Comparison of ENCODE assay signal across 15 cellular contexts in genomic region chr3:179819379-179819778, GRCh38.
A peak's percentile ranks its signal among the peaks of the same experiment; 100 is the strongest.
DNase-seq lines count a peak whose midpoint lies in the region; ATAC-seq, FAIRE-seq and TF ChIP-seq lines count a peak whose summit lies in the region.
"Had no signal": no experiment of that assay in that cellular context is flagged by ENCODE, and none has a peak within 500 bp of the region (broad histone marks: within the 10 kb centered on the region; RNA-seq: fewer than 3 reads in every experiment).

No MANE protein-coding gene starts in this region.

- 21% methylated on average over 3 of the region's 3 CpGs for WGBS in body of pancreas, 2 donors

- H3K4me3 ChIP-seq in right atrium auricular region (no peak overlapping the region), body of pancreas (no peak overlapping the region)
- H3K4me3 ChIP-seq: GM12878, HAP-1 had no signal

- H3K27ac ChIP-seq in right atrium auricular region (peak overlapping the region in 1 of 2 donors; percentile 50), body of pancreas (no peak overlapping the region)

- no peaks in the 10 kb centered on the region for H3K9me3 ChIP-seq in right atrium auricular region
- no peaks in the 10 kb centered on the region for H3K9me3 ChIP-seq in body of pancreas
- H3K9me3 ChIP-seq: HAP-1 had no signal

- peaks cover 0 to 12% of the 10 kb centered on the region in 2 donors for H3K4me1 ChIP-seq in right atrium auricular region
- peaks cover 8% of the 10 kb centered on the region for H3K4me1 ChIP-seq in body of pancreas
- H3K4me1 ChIP-seq: HAP-1 had no signal

- no peak for TF ChIP-seq CTCF in right atrium auricular region (IDR thresholded peaks at IDR 0.05)
- TF ChIP-seq CTCF in body of pancreas (IDR thresholded peaks at IDR 0.05) = no peak

- DNase-seq in Right ventricle myocardium inferior (ENCODE audit: missing footprints) = no peak
- no peak for DNase-seq in right atrium auricular region (ENCODE audit: low spot score)
- peak; percentile 23 to 58 (median 36) for DNase-seq in body of pancreas
- peak; percentile 65 for DNase-seq in left ventricle myocardium superior
- no peak for DNase-seq in GM12891 (ENCODE audit: insufficient read length, low spot score)
- no peak for DNase-seq in left colon
- DNase-seq: 8988T; C1 segment of cervical spinal cord; Calu3; CD4-positive, alpha-beta T cell; DMS79; GOT3 had no signal

- ATAC-seq in Right ventricle myocardium inferior (peak; percentile 85), body of pancreas (no peak), left ventricle myocardium superior (peak; percentile 93), HG03457 (IDR thresholded peaks at IDR 0.05; ENCODE audit: unreplicated experiment) (no peak), left colon (no peak)
- ATAC-seq: GM12878 had no signal

- intact Hi-C loops in Right ventricle myocardium inferior (cut with DNase I) (no loop called here), body of pancreas (cut with DNase I) (loop anchor here (10.0 kb wide), 1 partner anchor 765 kb away; no protein-coding TSS in a partner anchor), left ventricle myocardium superior (cut with micrococcal nuclease) (no loop called here), left colon (cut with DNase I, micrococcal nuclease) (no loop called here)

- H3K36me3 ChIP-seq in right atrium auricular region (no peaks in the 10 kb centered on the region), body of pancreas (replicated peaks in 1 of 2; ENCODE audit: insufficient read depth in 1 of 2, low read depth in 2 of 2) (no peaks in the 10 kb centered on the region)
- H3K36me3 ChIP-seq: HAP-1 had no signal

- TF ChIP-seq POLR2A in body of pancreas (IDR thresholded peaks at IDR 0.05) = no peak
- no peak for TF ChIP-seq POLR2A in GM12891 (IDR thresholded peaks at IDR 0.05; ENCODE audit: low read depth, low read length)

- H3K27me3 ChIP-seq in right atrium auricular region (no peaks in the 10 kb centered on the region), body of pancreas (no peaks in the 10 kb centered on the region)

- no peak for FAIRE-seq in GM12891 (lab: Jason Lieb, UNC)
- FAIRE-seq: GM12878 had no signal

TF ChIP-seq in GM12891, 5 proteins besides CTCF, POLR2A, EP300 and RAD21:
- TF ChIP-seq TAF1 (IDR thresholded peaks at IDR 0.05; ENCODE audit: low read depth, low read length) = no peak
- TF ChIP-seq SPI1 (IDR thresholded peaks at IDR 0.05; ENCODE audit: low read depth, low read length) = no peak
- no peak for TF ChIP-seq POLR2AphosphoS5 (IDR thresholded peaks at IDR 0.05; ENCODE audit: low read depth, low read length)
- no peak for TF ChIP-seq PAX5 (IDR thresholded peaks at IDR 0.05; ENCODE audit: insufficient read depth, low read length, severe bottlenecking)
- no peak for TF ChIP-seq POU2F2 (IDR thresholded peaks at IDR 0.05; ENCODE audit: low read depth, low read length)

Comparison
In these comparisons a context has a peak if more than half of its experiments do, and no peak if none do; other contexts are left out.
1. DNase-seq: peak in body of pancreas (4 of 4) and left ventricle myocardium superior (single experiment); none in Right ventricle myocardium inferior (single experiment), right atrium auricular region (single experiment), GM12891 (single experiment) and left colon (0 of 2).
2. ATAC-seq: peak in Right ventricle myocardium inferior (single experiment) and left ventricle myocardium superior (single experiment); none in body of pancreas (single experiment), HG03457 (single experiment) and left colon (single experiment).